ENCODE assay signal across 8 cellular contexts in genomic region chr11:17014774-17015638, GRCh38. TPM values are rescaled to one million over a fixed set of nuclear protein-coding genes. Genes with fewer than 3 reads are reported as not detected.
DNase-seq lines count a peak whose midpoint lies in the region; ATAC-seq and TF ChIP-seq lines count a peak whose summit lies in the region.

No MANE protein-coding gene starts in this region.

- peaks cover 5% of the 10 kb centered on the region for H3K4me1 Mint-ChIP-seq in activated CD4-positive, alpha-beta T cell treated with anti-CD3 and anti-CD28 coated beads, Interleukin-2, amount 10 ng/mL, durations not matched to agents 7 days and 5 days
- peaks cover 8% of the 10 kb centered on the region for H3K4me1 Mint-ChIP-seq in neural crest cell

- DNase-seq in DMS 273 (lab: John Stamatoyannopoulos, UW; ENCODE audit: unreplicated experiment) (peak; percentile 59), DMS 273 treated with DMSO at 0.1 percent for 48 hours (lab: John Stamatoyannopoulos, UW) (no peak), LNCaP clone FGC (ENCODE audit: low read depth) (no peak), neural crest cell (ENCODE audit: low read depth, low spot score) (peak; percentile 23), cortex of kidney (lab: John Stamatoyannopoulos, UW) (no peak), foreskin melanocyte (no peak)
- DNase-seq in activated CD4-positive, alpha-beta T cell treated with anti-CD3 and anti-CD28 coated beads, Interleukin-2, amount 10 ng/mL, durations not matched to agents 7 days and 5 days = peak; percentile 12

- CTCF ChIA-PET in activated CD4-positive, alpha-beta T cell treated with anti-CD3 and anti-CD28 coated beads, Interleukin-2, amount 10 ng/mL, durations not matched to agents 7 days and 5 days (lab: Charles Lee) = interaction anchor here (0.6 to 1.1 kb wide), 2 partner anchors 17 to 50 kb away, joined by 3 to 4 read pairs; no protein-coding TSS in a partner anchor

- H3K36me3 Mint-ChIP-seq in activated CD4-positive, alpha-beta T cell treated with anti-CD3 and anti-CD28 coated beads, Interleukin-2, amount 10 ng/mL, durations not matched to agents 7 days and 5 days (ENCODE audit: low read depth) = no peaks in the 10 kb centered on the region
- H3K36me3 Mint-ChIP-seq in neural crest cell (ENCODE audit: low read depth) = no peaks in the 10 kb centered on the region

- H3K27ac Mint-ChIP-seq in activated CD4-positive, alpha-beta T cell treated with anti-CD3 and anti-CD28 coated beads, Interleukin-2, amount 10 ng/mL, durations not matched to agents 7 days and 5 days = peak overlapping the region; percentile 32
- H3K27ac Mint-ChIP-seq in neural crest cell (ENCODE audit: unreplicated experiment) = peak overlapping the region; percentile 22

- TF ChIP-seq CTCF in LNCaP clone FGC (IDR thresholded peaks at IDR 0.05; ENCODE audit: control insufficient read depth, extremely low read depth, insufficient read depth) (peak; percentile 34), neural crest cell (conservative IDR thresholded peaks at IDR 0.05) (peak; percentile 72)

- H3K4me3 ChIP-seq in LNCaP clone FGC (ENCODE audit: low read depth, low read length) = peak overlapping the region; percentile 70

- peak overlapping the region; percentile 76 for H3K4me3 Mint-ChIP-seq in activated CD4-positive, alpha-beta T cell treated with anti-CD3 and anti-CD28 coated beads, Interleukin-2, amount 10 ng/mL, durations not matched to agents 7 days and 5 days
- peak overlapping the region; percentile 97 for H3K4me3 Mint-ChIP-seq in neural crest cell

- ATAC-seq in esophagus mucosa = peak; percentile 85

- H3K9me3 Mint-ChIP-seq in activated CD4-positive, alpha-beta T cell treated with anti-CD3 and anti-CD28 coated beads, Interleukin-2, amount 10 ng/mL, durations not matched to agents 7 days and 5 days = no peaks in the 10 kb centered on the region
- H3K9me3 Mint-ChIP-seq in neural crest cell = no peaks in the 10 kb centered on the region

- POLR2A ChIA-PET in activated CD4-positive, alpha-beta T cell treated with anti-CD3 and anti-CD28 coated beads, Interleukin-2, amount 10 ng/mL, durations not matched to agents 7 days and 5 days (lab: Charles Lee) = no interaction called here

- peaks cover 31% of the 10 kb centered on the region for H3K27me3 Mint-ChIP-seq in activated CD4-positive, alpha-beta T cell treated with anti-CD3 and anti-CD28 coated beads, Interleukin-2, amount 10 ng/mL, durations not matched to agents 7 days and 5 days
- peaks cover 45% of the 10 kb centered on the region for H3K27me3 Mint-ChIP-seq in neural crest cell (ENCODE audit: low read depth)

RNA-seq across cellular contexts. Expression of gene PLEKHA7, which starts 0.8 kb away (rescaled TPM):
- total RNA-seq in activated CD4-positive, alpha-beta T cell treated with anti-CD3 and anti-CD28 coated beads, Interleukin-2, amount 10 ng/mL, durations not matched to agents 7 days and 5 days = 1 to 10 TPM; 3.4 to 3.5 TPM
- 48.2 TPM for total RNA-seq in esophagus mucosa
- 15.6 and 18.2 TPM in 2 replicates for total RNA-seq in neural crest cell

Comparison
In these comparisons a context has a peak if more than half of its experiments do, and no peak if none do; other contexts are left out.
1. DNase-seq: peak in DMS 273 (single experiment), activated CD4-positive, alpha-beta T cell treated with anti-CD3 and anti-CD28 coated beads, Interleukin-2, amount 10 ng/mL, durations not matched to agents 7 days and 5 days (single experiment) and neural crest cell (single experiment); none in DMS 273 treated with DMSO at 0.1 percent for 48 hours (single experiment), LNCaP clone FGC (single experiment), cortex of kidney (single experiment) and foreskin melanocyte (single experiment).